In the genomic region with DNA sequence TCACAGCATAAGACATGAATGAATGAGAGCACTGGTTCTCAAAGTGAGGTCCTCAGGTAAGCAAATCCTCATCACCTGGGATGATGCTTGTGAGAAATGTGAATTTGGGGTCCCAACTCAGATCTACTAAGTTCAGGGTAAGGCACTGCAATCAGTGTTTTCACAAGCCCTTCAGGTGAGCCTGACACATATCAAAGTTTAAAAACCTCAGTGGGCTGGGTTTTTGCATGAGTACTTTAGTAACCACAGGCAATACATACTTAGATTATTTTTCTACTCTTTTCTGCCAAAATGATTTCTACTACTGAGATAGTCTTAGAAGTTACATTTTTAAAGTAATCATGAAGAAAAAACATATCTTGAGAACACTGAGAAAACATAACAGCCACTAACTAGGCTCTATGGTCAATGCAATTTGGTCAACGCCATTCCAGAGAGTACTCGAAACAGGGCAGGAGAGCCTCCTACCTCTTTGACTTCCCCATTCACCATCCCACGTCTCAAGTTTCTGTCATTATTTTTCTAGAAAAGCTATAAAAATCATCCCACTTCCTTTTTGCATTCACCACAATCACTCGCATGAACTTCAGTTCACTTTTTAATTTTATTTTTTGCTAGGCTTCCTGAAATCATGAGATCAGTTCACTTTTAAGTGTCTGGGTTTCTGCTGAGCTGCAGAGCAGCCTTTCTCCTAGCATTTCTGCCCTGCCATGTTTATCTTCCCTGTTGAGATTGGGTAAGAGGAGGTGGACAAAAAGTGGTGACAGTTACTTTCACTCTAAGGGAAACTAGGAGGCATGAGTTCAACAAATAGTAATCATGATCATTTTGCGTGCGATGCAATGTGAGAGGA, we compare ENCODE assay signal across 1 cellular context.
TF ChIP-seq lines count a peak whose summit lies in the region.

No MANE protein-coding gene starts in this region.

TF ChIP-seq in GM23338, 12 proteins besides CTCF, POLR2A, EP300 and RAD21 (continued from another document):
- TF ChIP-seq, protein P1, sequence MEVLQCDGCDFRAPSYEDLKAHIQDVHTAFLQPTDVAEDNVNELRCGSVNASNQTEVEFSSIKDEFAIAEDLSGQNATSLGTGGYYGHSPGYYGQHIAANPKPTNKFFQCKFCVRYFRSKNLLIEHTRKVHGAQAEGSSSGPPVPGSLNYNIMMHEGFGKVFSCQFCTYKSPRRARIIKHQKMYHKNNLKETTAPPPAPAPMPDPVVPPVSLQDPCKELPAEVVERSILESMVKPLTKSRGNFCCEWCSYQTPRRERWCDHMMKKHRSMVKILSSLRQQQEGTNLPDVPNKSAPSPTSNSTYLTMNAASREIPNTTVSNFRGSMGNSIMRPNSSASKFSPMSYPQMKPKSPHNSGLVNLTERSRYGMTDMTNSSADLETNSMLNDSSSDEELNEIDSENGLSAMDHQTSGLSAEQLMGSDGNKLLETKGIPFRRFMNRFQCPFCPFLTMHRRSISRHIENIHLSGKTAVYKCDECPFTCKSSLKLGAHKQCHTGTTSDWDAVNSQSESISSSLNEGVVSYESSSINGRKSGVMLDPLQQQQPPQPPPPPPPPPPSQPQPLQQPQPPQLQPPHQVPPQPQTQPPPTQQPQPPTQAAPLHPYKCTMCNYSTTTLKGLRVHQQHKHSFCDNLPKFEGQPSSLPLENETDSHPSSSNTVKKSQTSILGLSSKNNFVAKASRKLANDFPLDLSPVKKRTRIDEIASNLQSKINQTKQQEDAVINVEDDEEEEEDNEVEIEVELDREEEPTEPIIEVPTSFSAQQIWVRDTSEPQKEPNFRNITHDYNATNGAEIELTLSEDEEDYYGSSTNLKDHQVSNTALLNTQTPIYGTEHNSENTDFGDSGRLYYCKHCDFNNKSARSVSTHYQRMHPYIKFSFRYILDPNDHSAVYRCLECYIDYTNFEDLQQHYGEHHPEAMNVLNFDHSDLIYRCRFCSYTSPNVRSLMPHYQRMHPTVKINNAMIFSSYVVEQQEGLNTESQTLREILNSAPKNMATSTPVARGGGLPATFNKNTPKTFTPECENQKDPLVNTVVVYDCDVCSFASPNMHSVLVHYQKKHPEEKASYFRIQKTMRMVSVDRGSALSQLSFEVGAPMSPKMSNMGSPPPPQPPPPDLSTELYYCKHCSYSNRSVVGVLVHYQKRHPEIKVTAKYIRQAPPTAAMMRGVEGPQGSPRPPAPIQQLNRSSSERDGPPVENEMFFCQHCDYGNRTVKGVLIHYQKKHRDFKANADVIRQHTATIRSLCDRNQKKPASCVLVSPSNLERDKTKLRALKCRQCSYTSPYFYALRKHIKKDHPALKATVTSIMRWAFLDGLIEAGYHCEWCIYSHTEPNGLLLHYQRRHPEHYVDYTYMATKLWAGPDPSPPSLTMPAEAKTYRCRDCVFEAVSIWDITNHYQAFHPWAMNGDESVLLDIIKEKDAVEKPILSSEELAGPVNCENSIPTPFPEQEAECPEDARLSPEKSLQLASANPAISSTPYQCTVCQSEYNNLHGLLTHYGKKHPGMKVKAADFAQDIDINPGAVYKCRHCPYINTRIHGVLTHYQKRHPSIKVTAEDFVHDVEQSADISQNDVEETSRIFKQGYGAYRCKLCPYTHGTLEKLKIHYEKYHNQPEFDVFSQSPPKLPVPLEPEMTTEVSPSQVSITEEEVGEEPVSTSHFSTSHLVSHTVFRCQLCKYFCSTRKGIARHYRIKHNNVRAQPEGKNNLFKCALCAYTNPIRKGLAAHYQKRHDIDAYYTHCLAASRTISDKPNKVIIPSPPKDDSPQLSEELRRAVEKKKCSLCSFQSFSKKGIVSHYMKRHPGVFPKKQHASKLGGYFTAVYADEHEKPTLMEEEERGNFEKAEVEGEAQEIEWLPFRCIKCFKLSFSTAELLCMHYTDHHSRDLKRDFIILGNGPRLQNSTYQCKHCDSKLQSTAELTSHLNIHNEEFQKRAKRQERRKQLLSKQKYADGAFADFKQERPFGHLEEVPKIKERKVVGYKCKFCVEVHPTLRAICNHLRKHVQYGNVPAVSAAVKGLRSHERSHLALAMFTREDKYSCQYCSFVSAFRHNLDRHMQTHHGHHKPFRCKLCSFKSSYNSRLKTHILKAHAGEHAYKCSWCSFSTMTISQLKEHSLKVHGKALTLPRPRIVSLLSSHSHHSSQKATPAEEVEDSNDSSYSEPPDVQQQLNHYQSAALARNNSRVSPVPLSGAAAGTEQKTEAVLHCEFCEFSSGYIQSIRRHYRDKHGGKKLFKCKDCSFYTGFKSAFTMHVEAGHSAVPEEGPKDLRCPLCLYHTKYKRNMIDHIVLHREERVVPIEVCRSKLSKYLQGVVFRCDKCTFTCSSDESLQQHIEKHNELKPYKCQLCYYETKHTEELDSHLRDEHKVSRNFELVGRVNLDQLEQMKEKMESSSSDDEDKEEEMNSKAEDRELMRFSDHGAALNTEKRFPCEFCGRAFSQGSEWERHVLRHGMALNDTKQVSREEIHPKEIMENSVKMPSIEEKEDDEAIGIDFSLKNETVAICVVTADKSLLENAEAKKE (CRISPR knock-in tag; IDR thresholded peaks at IDR 0.05): no peak
- TF ChIP-seq CREB1 (CRISPR knock-in tag; IDR thresholded peaks at IDR 0.05; ENCODE audit: low read depth): no peak
- no peak for TF ChIP-seq NANOG (IDR thresholded peaks at IDR 0.05; ENCODE audit: borderline replicate concordance)
- no peak for TF ChIP-seq EZH2 (IDR thresholded peaks at IDR 0.05; ENCODE audit: low read depth, unreplicated experiment)
- no peak for TF ChIP-seq EZH2phosphoT487 (IDR thresholded peaks at IDR 0.05; ENCODE audit: unreplicated experiment)
- TF ChIP-seq ZNF331 (CRISPR knock-in tag; IDR thresholded peaks at IDR 0.05; ENCODE audit: low read depth): no peak
